In genomic region chr11:94973099-94973968, GRCh38 we compare ENCODE assay signal across 8 cellular contexts. TPM values are rescaled to one million over a fixed set of nuclear protein-coding genes. Genes with fewer than 3 reads are reported as not detected.
A peak's percentile ranks its signal among the peaks of the same experiment; 100 is the strongest.
DNase-seq lines count a peak whose midpoint lies in the region; ATAC-seq and TF ChIP-seq lines count a peak whose summit lies in the region.

Gene CWC15, minus strand, starts transcription at chr11:94973556. Its CDS starts 1,371 bp downstream, at chr11:94972185.
Gene KDM4D, plus strand, starts transcription at chr11:94973709. Its CDS starts 23,664 bp downstream, at chr11:94997373.

- WGBS in heart right ventricle, 2 donors, result 0% methylated on average over 65 to 66 of the region's 66 CpGs

- H3K36me3 Mint-ChIP-seq in type B pancreatic cell, result peaks cover 25% of the 10 kb centered on the region

- peak within 1 kb of the TSS in 9 of 10 donors; percentile 56 to 88 (median 81) for H3K27ac ChIP-seq in heart right ventricle

- no peaks in the 10 kb centered on the region for H3K27me3 Mint-ChIP-seq in type B pancreatic cell

- H3K4me1 ChIP-seq in heart right ventricle, result peaks cover 2 to 26% (median 15%) of the 10 kb centered on the region in 9 donors

- peak within 1 kb of the TSS; percentile 67 to 97 (median 84) for H3K4me3 ChIP-seq in heart right ventricle

- DNase-seq in GM13976 (ENCODE audit: low spot score) (peak; percentile 96), NCI-H1436 treated with DMSO at 0.1 percent for 48 hours (lab: John Stamatoyannopoulos, UW) (peak; percentile 59), T follicular helper cell (ENCODE audit: low read depth) (peak; percentile 92), amniotic epithelial cell (ENCODE audit: low read depth) (peak; percentile 87), heart right ventricle (peak; percentile 94 to 96), pons (ENCODE audit: low spot score) (peak; percentile 95), type B pancreatic cell (ENCODE audit: extremely low spot score, unreplicated experiment) (peak; percentile 93)

- ATAC-seq in HG02852 (IDR thresholded peaks at IDR 0.05; ENCODE audit: unreplicated experiment) (peak; percentile 100), heart right ventricle (peak; percentile 100)

- TF ChIP-seq CTCF in GM13976 (IDR thresholded peaks at IDR 0.05; ENCODE audit: borderline replicate concordance, control extremely low read depth, extremely low read depth, insufficient read depth, missing control alignments) (no peak), heart right ventricle (IDR thresholded peaks at IDR 0.05) (no peak), type B pancreatic cell (conservative IDR thresholded peaks at IDR 0.05) (no peak)

- in situ Hi-C loops in GM13976 (cut with MboI; ENCODE audit: low sequenced_read_pairs, unreplicated experiment), result no loop called here

- peak within 1 kb of the TSS; percentile 99 for H3K4me3 Mint-ChIP-seq in type B pancreatic cell

- peak within 1 kb of the TSS; percentile 92 for H3K27ac Mint-ChIP-seq in type B pancreatic cell

- no peaks in the 10 kb centered on the region for H3K9me3 Mint-ChIP-seq in type B pancreatic cell

- H3K36me3 ChIP-seq in heart right ventricle, result peaks cover 0 to 38% (median 33%) of the 10 kb centered on the region in 9 donors

- no peaks in the 10 kb centered on the region for H3K27me3 ChIP-seq in heart right ventricle

- H3K4me1 Mint-ChIP-seq in type B pancreatic cell (ENCODE audit: unreplicated experiment), result peaks cover 4% of the 10 kb centered on the region

- no peaks in the 10 kb centered on the region for H3K9me3 ChIP-seq in heart right ventricle

- intact Hi-C loops in heart right ventricle (cut with DNase I), result loop anchor here in 6 of 10 donors (5.0 to 10.0 kb wide), 7 partner anchors 94 to 811 kb away; partner anchors contain the start of genes SRSF8 (in 3 of the 6) and FAM76B (in 1 of the 6)

RNA-seq across cellular contexts. Expression of gene CWC15, which starts in this region (rescaled TPM):
- 10 to 100 TPM; 53.1 to 75.4 (median 67.3) TPM for total RNA-seq in heart right ventricle
- polyA plus RNA-seq in heart right ventricle, result 100 to 1,000 TPM in 1 of 2 donors, 10 to 100 TPM in 1; 71.6 to 196 TPM
- 66.4 and 76.8 TPM in 2 replicates for total RNA-seq in type B pancreatic cell (ENCODE audit: low replicate concordance)

RNA-seq across cellular contexts. Expression of gene KDM4D, which starts in this region (rescaled TPM):
- total RNA-seq in heart right ventricle (1 to 10 TPM in 6 of 10 donors, under 1 TPM in 4; 0.79 to 1.3 (median 1.0) TPM), type B pancreatic cell (ENCODE audit: low replicate concordance) (0.83 and 2.4 TPM in 2 replicates)
- under 1 TPM; 0.22 to 0.57 TPM for polyA plus RNA-seq in heart right ventricle

Comparison
In these comparisons a context has a peak if more than half of its experiments do, and no peak if none do; other contexts are left out.
1. Peak in every context shown above with its lines: DNase-seq, ATAC-seq, H3K4me3 ChIP-seq and H3K27ac ChIP-seq.